2 cellular contexts compared by ENCODE assay signal in the genomic region with DNA sequence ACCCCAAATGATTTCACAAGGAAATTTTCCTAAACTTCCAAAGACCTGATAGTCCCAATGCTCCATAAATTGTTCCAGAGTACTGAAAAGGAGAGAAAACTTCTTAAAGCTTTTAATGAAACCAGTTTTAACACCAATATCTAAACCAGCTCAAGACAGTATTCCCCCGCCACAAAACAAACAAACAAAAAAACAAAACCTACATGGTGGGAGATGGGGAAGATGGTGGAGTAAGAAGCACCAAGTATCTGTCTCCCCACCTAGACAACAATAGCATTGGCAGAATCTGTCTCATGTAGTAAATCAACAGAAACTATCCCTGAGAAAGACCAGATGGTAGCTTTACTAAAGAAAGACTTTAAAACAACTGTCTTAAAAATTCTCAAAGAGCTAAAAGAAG.
DNase-seq lines count a peak whose midpoint lies in the region; ATAC-seq, FAIRE-seq and TF ChIP-seq lines count a peak whose summit lies in the region.
"Not testable (repeated sequence)": the region's sequence is repeated elsewhere in the genome, so short reads cannot be mapped to it uniquely, and the experiment has no call there.

No MANE protein-coding gene starts in this region.

- H3K27ac Mint-ChIP-seq in endodermal cell = not testable (repeated sequence)

- POLR2A ChIA-PET in K562 (lab: Yijun Ruan, JAX) = interaction anchor here (1.1 kb wide), 1 partner anchor 8 kb away, joined by 6 read pairs; no protein-coding TSS in a partner anchor

- CTCF ChIA-PET in K562 (lab: Yijun Ruan, JAX; ENCODE audit: low intra/inter-chr PET ratio) = not testable (repeated sequence)

- H3K36me3 ChIP-seq in K562 (ENCODE audit: control insufficient read depth, insufficient read depth, low read length); endodermal cell (ENCODE audit: control insufficient read depth, insufficient read depth, low read length): not testable (repeated sequence)

- not testable (repeated sequence) for H3K27ac ChIP-seq in K562 (ENCODE audit: extremely low read depth, low read depth, low read length); endodermal cell (ENCODE audit: low read depth, low read length)

- H3K4me1 Mint-ChIP-seq in endodermal cell = not testable (repeated sequence)

- not testable (repeated sequence) for H3K27me3 Mint-ChIP-seq in endodermal cell (ENCODE audit: insufficient read depth)

- H3K4me2 ChIP-seq in K562 (ENCODE audit: insufficient read depth, low read length) = not testable (repeated sequence)

- H3K9ac ChIP-seq in K562 (ENCODE audit: insufficient read depth in 1 of 2, low read depth in 2 of 2, low read length in 2 of 2); endodermal cell (ENCODE audit: extremely low read depth, low read length, poor library complexity, severe bottlenecking): not testable (repeated sequence)

- not testable (repeated sequence) for FAIRE-seq in K562 (lab: Jason Lieb, UNC)

- H3K9me3 ChIP-seq in K562 (replicated peaks; ENCODE audit: control insufficient read depth, insufficient read depth, low read depth, low read length) = not testable (repeated sequence)
- H3K9me3 ChIP-seq in endodermal cell (ENCODE audit: control insufficient read depth, low read length) = peaks cover 45% of the 10 kb centered on the region

- in situ Hi-C loops in K562 (cut with MboI) = loop anchor here (25.0 kb wide), 1 partner anchor 169 kb away; no protein-coding TSS in a partner anchor

- TF ChIP-seq EP300 in K562 (IDR thresholded peaks at IDR 0.05; ENCODE audit: low read length) = not testable (repeated sequence)

- H3K4me1 ChIP-seq in K562 (replicated peaks in 1 of 2; ENCODE audit: control insufficient read depth in 2 of 2, insufficient read depth in 2 of 2, low read length in 2 of 2); endodermal cell (ENCODE audit: control insufficient read depth, insufficient read depth, low read length): not testable (repeated sequence)

- not testable (repeated sequence) for TF ChIP-seq RAD21 in K562 (CRISPR knock-in tag; conservative IDR thresholded peaks at IDR 0.05 in 1 of 2, IDR thresholded peaks at IDR 0.05 in 1 of 2)

- TF ChIP-seq CTCF in K562 (IDR thresholded peaks at IDR 0.05 in 2 of 3, conservative IDR thresholded peaks at IDR 0.05 in 1 of 3; ENCODE audit: insufficient read depth in 2 of 3, low read depth in 1 of 3, low read length in 3 of 3); endodermal cell (conservative IDR thresholded peaks at IDR 0.05): not testable (repeated sequence)

- intact Hi-C loops in K562 (cut with micrococcal nuclease) = loop anchor here (5.0 kb wide), 1 partner anchor 46 kb away; no protein-coding TSS in a partner anchor

- not testable (repeated sequence) for BruUV-seq in K562 (replicated peaks; lab: Mats Ljungman, UMichigan)

- H3K27me3 ChIP-seq in K562 (ENCODE audit: control insufficient read depth in 2 of 2, insufficient read depth in 2 of 2, low read length in 2 of 2) = peaks cover 6 to 11% of the 10 kb centered on the region in 2 experiments; a peak in 3 of 5 replicates
- not testable (repeated sequence) for H3K27me3 ChIP-seq in endodermal cell (ENCODE audit: control insufficient read depth, insufficient read depth, low read length, poor library complexity, severe bottlenecking)

- not testable (repeated sequence) for H2AFZ ChIP-seq in K562 (ENCODE audit: low read depth, low read length)

- TF ChIP-seq POLR2A in K562 (conservative IDR thresholded peaks at IDR 0.05) = not testable (repeated sequence)

- H3K36me3 Mint-ChIP-seq in endodermal cell (ENCODE audit: low read depth) = not testable (repeated sequence)

- not testable (repeated sequence) for ATAC-seq in K562

- not testable (repeated sequence) for H3K9me1 ChIP-seq in K562 (ENCODE audit: control insufficient read depth, insufficient read depth, low read length)

- DNase-seq in K562 (ENCODE audit: extremely low read depth in 1 of 4, low spot score in 3 of 4); endodermal cell: not testable (repeated sequence)

- not testable (repeated sequence) for H3K79me2 ChIP-seq in K562 (ENCODE audit: control insufficient read depth, insufficient read depth, low read length)

- not testable (repeated sequence) for H3K4me3 ChIP-seq in K562
- H3K4me3 ChIP-seq in endodermal cell (ENCODE audit: low read length) = peak overlapping the region; percentile 35

- H4K20me1 ChIP-seq in K562 (replicated peaks; ENCODE audit: control insufficient read depth, insufficient read depth, low read length) = not testable (repeated sequence)

- peaks cover 55% of the 10 kb centered on the region for H3K9me3 Mint-ChIP-seq in endodermal cell

- WGBS in K562 (ENCODE audit: insufficient coverage, low coverage, missing lambda C conversion rate) = 43% methylated on average over 1 of the region's 1 CpG
- no CpG with 5 or more reads among the region's 1 CpG for WGBS in endodermal cell (ENCODE audit: insufficient coverage in 1 of 2, insufficient read length in 1 of 2), 2 experiments

- H3K4me3 Mint-ChIP-seq in endodermal cell = not testable (repeated sequence)

TF ChIP-seq in K562, 482 proteins besides CTCF, POLR2A, EP300 and RAD21:
- TF ChIP-seq CBX8 (IDR thresholded peaks at IDR 0.05; ENCODE audit: borderline replicate concordance, extremely low read depth, low read depth, low read length, poor library complexity, severe bottlenecking) (peak; percentile 95), RNF2 (IDR thresholded peaks at IDR 0.05) (peak; percentile 33; the same call in 1 of the 2 replicates)
- TF ChIP-seq, protein P1, sequence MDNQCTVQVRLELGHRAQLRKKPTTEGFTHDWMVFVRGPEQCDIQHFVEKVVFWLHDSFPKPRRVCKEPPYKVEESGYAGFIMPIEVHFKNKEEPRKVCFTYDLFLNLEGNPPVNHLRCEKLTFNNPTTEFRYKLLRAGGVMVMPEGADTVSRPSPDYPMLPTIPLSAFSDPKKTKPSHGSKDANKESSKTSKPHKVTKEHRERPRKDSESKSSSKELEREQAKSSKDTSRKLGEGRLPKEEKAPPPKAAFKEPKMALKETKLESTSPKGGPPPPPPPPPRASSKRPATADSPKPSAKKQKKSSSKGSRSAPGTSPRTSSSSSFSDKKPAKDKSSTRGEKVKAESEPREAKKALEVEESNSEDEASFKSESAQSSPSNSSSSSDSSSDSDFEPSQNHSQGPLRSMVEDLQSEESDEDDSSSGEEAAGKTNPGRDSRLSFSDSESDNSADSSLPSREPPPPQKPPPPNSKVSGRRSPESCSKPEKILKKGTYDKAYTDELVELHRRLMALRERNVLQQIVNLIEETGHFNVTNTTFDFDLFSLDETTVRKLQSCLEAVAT (IDR thresholded peaks at IDR 0.05) = peak in 1 of 2 experiments; percentile 42; a peak in 1 of 4 replicates
